17 cellular contexts compared by ENCODE assay signal in genomic region chr3:176741648-176742047, GRCh38.
DNase-seq lines count a peak whose midpoint lies in the region; ATAC-seq, FAIRE-seq and TF ChIP-seq lines count a peak whose summit lies in the region.
"Had no signal": no experiment of that assay in that cellular context is flagged by ENCODE, and none has a peak within 500 bp of the region (broad histone marks: within the 10 kb centered on the region; RNA-seq: fewer than 3 reads in every experiment).

No MANE protein-coding gene starts in this region.

- no peaks in the 10 kb centered on the region for H3K27me3 ChIP-seq in foreskin keratinocyte
- H3K27me3 ChIP-seq in BE2C: no peaks in the 10 kb centered on the region

- peak overlapping the region; percentile 35 for H3K27ac ChIP-seq in C4-2B
- H3K27ac ChIP-seq in VCaP: peak overlapping the region; percentile 18; the same call in 1 of the 2 replicates
- H3K27ac ChIP-seq in foreskin keratinocyte: no peak overlapping the region

- H3K4me1 ChIP-seq in foreskin keratinocyte (no peaks in the 10 kb centered on the region), BE2C (no peaks in the 10 kb centered on the region; the same call in 1 of the 2 replicates)

- DNase-seq in ELR (ENCODE audit: low read depth) (peak; percentile 4), NCI-H526 (lab: John Stamatoyannopoulos, UW) (peak; percentile 88 to 91), foreskin keratinocyte (no peak), GM19240 (ENCODE audit: insufficient read length, low spot score) (no peak), BE2C (no peak), HTR-8/SVneo (ENCODE audit: insufficient read length, low spot score) (no peak)
- DNase-seq: Calu3; CD4-positive, alpha-beta T cell; H9; Kasumi-1; NCI-H1092 treated with DMSO at 0.1 percent for 48 hours; NCI-H1694; NCI-H2107; NCI-H226 had no signal

- no peak for ATAC-seq in foreskin keratinocyte
- ATAC-seq: Panc1 had no signal

- H3K36me3 ChIP-seq in BE2C: no peaks in the 10 kb centered on the region

- no peak for TF ChIP-seq CTCF in C4-2B (conservative IDR thresholded peaks at IDR 0.05)
- TF ChIP-seq CTCF in VCaP (conservative IDR thresholded peaks at IDR 0.05): no peak
- no peak for TF ChIP-seq CTCF in foreskin keratinocyte (conservative IDR thresholded peaks at IDR 0.05)
- no peak for TF ChIP-seq CTCF in BE2C (IDR thresholded peaks at IDR 0.05; ENCODE audit: low read depth, low read length)

- H3K9me3 ChIP-seq in BE2C: no peaks in the 10 kb centered on the region

- FAIRE-seq in HTR-8/SVneo (lab: Jason Lieb, UNC): no peak

- H3K4me3 ChIP-seq in BE2C (ENCODE audit: low read depth, low read length): no peak overlapping the region

Comparison
In these comparisons a context has a peak if more than half of its experiments do, and no peak if none do; other contexts are left out.
1. DNase-seq: peak in ELR (single experiment) and NCI-H526 (2 of 2); none in foreskin keratinocyte (0 of 2), GM19240 (single experiment), BE2C (single experiment) and HTR-8/SVneo (single experiment).